In genomic region chr2:501130-501529, GRCh38 we compare ENCODE assay signal across 18 cellular contexts.
DNase-seq lines count a peak whose midpoint lies in the region; ATAC-seq and TF ChIP-seq lines count a peak whose summit lies in the region.
"Had no signal": no experiment of that assay in that cellular context is flagged by ENCODE, and none has a peak within 500 bp of the region (broad histone marks: within the 10 kb centered on the region; RNA-seq: fewer than 3 reads in every experiment).

No MANE protein-coding gene starts in this region.

- no peaks in the 10 kb centered on the region for H3K9me3 ChIP-seq in SK-N-SH
- H3K9me3 ChIP-seq: breast epithelium, left ventricle myocardium inferior, upper lobe of right lung had no signal

- H3K27ac Mint-ChIP-seq in endothelial cell (ENCODE audit: unreplicated experiment) (no peak overlapping the region), type B pancreatic cell (no peak overlapping the region)
- no peak overlapping the region for H3K27ac Mint-ChIP-seq in naive thymus-derived CD8-positive, alpha-beta T cell
- H3K27ac Mint-ChIP-seq: activated naive CD4-positive, alpha-beta T cell treated with anti-CD3 and anti-CD28 coated beads, Interleukin-2, amount 50 U/mL, for 24 hours; activated T-cell treated with anti-CD3 and anti-CD28 coated beads, Interleukin-2, amount 50 U/mL, for 24 hours had no signal

- DNase-seq in SK-N-SH (peak; percentile 59), RPMI7951 (ENCODE audit: low read depth) (peak; percentile 15), endothelial cell (ENCODE audit: low spot score) (peak; percentile 27), type B pancreatic cell (ENCODE audit: extremely low spot score, unreplicated experiment) (no peak), NOMO-1 treated with DMSO at 0.1 percent for 48 hours (lab: John Stamatoyannopoulos, UW; ENCODE audit: unreplicated experiment) (no peak)
- DNase-seq in activated CD4-positive, alpha-beta T cell treated with anti-CD3 and anti-CD28 coated beads, Interleukin-2, amount 50 U/mL, for 4 hours = no peak
- DNase-seq in naive thymus-derived CD8-positive, alpha-beta T cell = no peak
- DNase-seq: activated T-cell treated with anti-CD3 and anti-CD28 coated beads, Interleukin-2, amount 50 U/mL, for 24 hours; COR-L47; hypothalamus; left ventricle myocardium inferior; NCI-H1930; SHP77; stimulated activated naive CD4-positive, alpha-beta T cell; upper lobe of right lung had no signal

- no peak overlapping the region for H2AFZ ChIP-seq in SK-N-SH (ENCODE audit: low read depth)

- H3K79me2 ChIP-seq in SK-N-SH (ENCODE audit: insufficient read depth) = no peaks in the 10 kb centered on the region

- no peak overlapping the region for H3K4me3 Mint-ChIP-seq in endothelial cell (ENCODE audit: unreplicated experiment)
- no peak overlapping the region for H3K4me3 Mint-ChIP-seq in type B pancreatic cell
- no peak overlapping the region for H3K4me3 Mint-ChIP-seq in naive thymus-derived CD8-positive, alpha-beta T cell
- H3K4me3 Mint-ChIP-seq: activated naive CD4-positive, alpha-beta T cell treated with anti-CD3 and anti-CD28 coated beads, Interleukin-2, amount 50 U/mL, for 24 hours; activated T-cell treated with anti-CD3 and anti-CD28 coated beads, Interleukin-2, amount 50 U/mL, for 24 hours had no signal

- no peaks in the 10 kb centered on the region for H3K36me3 ChIP-seq in SK-N-SH (replicated peaks in 1 of 2; ENCODE audit: control insufficient read depth in 1 of 2, insufficient read depth in 2 of 2, low read length in 1 of 2)
- H3K36me3 ChIP-seq: breast epithelium, left ventricle myocardium inferior, upper lobe of right lung had no signal

- H3K27me3 ChIP-seq in SK-N-SH (ENCODE audit: insufficient read depth) = no peaks in the 10 kb centered on the region
- H3K27me3 ChIP-seq: breast epithelium, upper lobe of right lung had no signal

- H3K27ac ChIP-seq in SK-N-SH (ENCODE audit: low read depth in 2 of 2, low read length in 1 of 2) = no peak overlapping the region
- H3K27ac ChIP-seq: breast epithelium, left ventricle myocardium inferior, upper lobe of right lung had no signal

- H3K4me1 ChIP-seq in SK-N-SH (ENCODE audit: control insufficient read depth in 1 of 2, insufficient read depth in 2 of 2, low read depth in 1 of 2, low read length in 1 of 2) = peaks cover 0 to 23% of the 10 kb centered on the region in 2 experiments; a peak in 2 of 4 replicates
- H3K4me1 ChIP-seq: breast epithelium, left ventricle myocardium inferior, upper lobe of right lung had no signal

- CTCF ChIA-PET in SK-N-SH (lab: Yijun Ruan, JAX) = interaction anchor here (0.5 to 2.3 kb wide), 8 partner anchors 9 to 135 kb away, joined by 3 to 10 read pairs (median 4); no protein-coding TSS in a partner anchor

- WGBS in SK-N-SH (ENCODE audit: low lambda C conversion rate) = 32% methylated on average over 5 of the region's 5 CpGs

- no peak for TF ChIP-seq EP300 in SK-N-SH (IDR thresholded peaks at IDR 0.05; ENCODE audit: borderline replicate concordance in 1 of 2, low read depth in 1 of 2, low read length in 1 of 2)

- H3K27me3 Mint-ChIP-seq in endothelial cell (ENCODE audit: unreplicated experiment) = peaks cover 2% of the 10 kb centered on the region
- peaks cover 12% of the 10 kb centered on the region for H3K27me3 Mint-ChIP-seq in type B pancreatic cell
- peaks cover 0 to 10% (median 3%) of the 10 kb centered on the region in 5 donors for H3K27me3 Mint-ChIP-seq in naive thymus-derived CD8-positive, alpha-beta T cell

- H3K4me1 Mint-ChIP-seq in endothelial cell (ENCODE audit: unreplicated experiment) = peaks cover 10% of the 10 kb centered on the region
- peaks cover 21% of the 10 kb centered on the region for H3K4me1 Mint-ChIP-seq in type B pancreatic cell (ENCODE audit: unreplicated experiment)
- H3K4me1 Mint-ChIP-seq in naive thymus-derived CD8-positive, alpha-beta T cell = peaks cover 0 to 6% (median 3%) of the 10 kb centered on the region in 4 donors
- H3K4me1 Mint-ChIP-seq: activated naive CD4-positive, alpha-beta T cell treated with anti-CD3 and anti-CD28 coated beads, Interleukin-2, amount 50 U/mL, for 24 hours had no signal

- POLR2A ChIA-PET in SK-N-SH (lab: Yijun Ruan, JAX) = no interaction called here
- POLR2A ChIA-PET in naive thymus-derived CD8-positive, alpha-beta T cell (lab: Charles Lee) = no interaction called here

- no peaks in the 10 kb centered on the region for H3K9me3 Mint-ChIP-seq in endothelial cell (ENCODE audit: unreplicated experiment)
- no peaks in the 10 kb centered on the region for H3K9me3 Mint-ChIP-seq in type B pancreatic cell
- H3K9me3 Mint-ChIP-seq in naive thymus-derived CD8-positive, alpha-beta T cell = no peaks in the 10 kb centered on the region
- H3K9me3 Mint-ChIP-seq: activated naive CD4-positive, alpha-beta T cell treated with anti-CD3 and anti-CD28 coated beads, Interleukin-2, amount 50 U/mL, for 24 hours; activated T-cell treated with anti-CD3 and anti-CD28 coated beads, Interleukin-2, amount 50 U/mL, for 24 hours had no signal

- no peaks in the 10 kb centered on the region for H3F3A ChIP-seq in SK-N-SH (replicated peaks; ENCODE audit: insufficient read depth)

- no peaks in the 10 kb centered on the region for H4K20me1 ChIP-seq in SK-N-SH (ENCODE audit: insufficient read depth)

- H3K4me2 ChIP-seq in SK-N-SH = no peak overlapping the region

- no peak for TF ChIP-seq CTCF in SK-N-SH (IDR thresholded peaks at IDR 0.05)
- peak; percentile 41 for TF ChIP-seq CTCF in endothelial cell (IDR thresholded peaks at IDR 0.05; ENCODE audit: unreplicated experiment)
- TF ChIP-seq CTCF in type B pancreatic cell (conservative IDR thresholded peaks at IDR 0.05) = peak; percentile 67

- no peaks in the 10 kb centered on the region for H3K36me3 Mint-ChIP-seq in endothelial cell (ENCODE audit: low read depth, unreplicated experiment)
- no peaks in the 10 kb centered on the region for H3K36me3 Mint-ChIP-seq in type B pancreatic cell
- no peaks in the 10 kb centered on the region for H3K36me3 Mint-ChIP-seq in naive thymus-derived CD8-positive, alpha-beta T cell
- H3K36me3 Mint-ChIP-seq: activated naive CD4-positive, alpha-beta T cell treated with anti-CD3 and anti-CD28 coated beads, Interleukin-2, amount 50 U/mL, for 24 hours had no signal

- TF ChIP-seq RAD21 in SK-N-SH (IDR thresholded peaks at IDR 0.05; ENCODE audit: low read length) = no peak

- H3K9ac ChIP-seq in SK-N-SH = no peak overlapping the region

- H3K9me2 ChIP-seq in SK-N-SH = no peaks in the 10 kb centered on the region

- H3K4me3 ChIP-seq in SK-N-SH (ENCODE audit: low read depth in 2 of 2, low read length in 1 of 2) = no peak overlapping the region
- H3K4me3 ChIP-seq: breast epithelium, left ventricle myocardium inferior, upper lobe of right lung had no signal

- no peak for ATAC-seq in SK-N-SH treated with all-trans-retinoic acid at 6 μM for 48 hours
- no peak for ATAC-seq in naive thymus-derived CD8-positive, alpha-beta T cell
- ATAC-seq: upper lobe of right lung had no signal

TF ChIP-seq in SK-N-SH, 30 proteins besides CTCF, POLR2A, EP300 and RAD21 (continues in another document):
- TF ChIP-seq TEAD4 (IDR thresholded peaks at IDR 0.05; ENCODE audit: borderline replicate concordance, insufficient read depth) (no peak), MXI1 (IDR thresholded peaks at IDR 0.05; ENCODE audit: low read depth, low read length) (no peak), FOXJ3 (CRISPR knock-in tag; IDR thresholded peaks at IDR 0.05) (no peak), CHD2 (IDR thresholded peaks at IDR 0.05; ENCODE audit: low read length, partially characterized antibody) (no peak), SMC3 (IDR thresholded peaks at IDR 0.05; ENCODE audit: low read depth, low read length) (no peak), NRF1 (IDR thresholded peaks at IDR 0.05; ENCODE audit: low read depth, low read length) (no peak), GABPA (IDR thresholded peaks at IDR 0.05; ENCODE audit: low read depth) (no peak)
- TF ChIP-seq, protein P1, sequence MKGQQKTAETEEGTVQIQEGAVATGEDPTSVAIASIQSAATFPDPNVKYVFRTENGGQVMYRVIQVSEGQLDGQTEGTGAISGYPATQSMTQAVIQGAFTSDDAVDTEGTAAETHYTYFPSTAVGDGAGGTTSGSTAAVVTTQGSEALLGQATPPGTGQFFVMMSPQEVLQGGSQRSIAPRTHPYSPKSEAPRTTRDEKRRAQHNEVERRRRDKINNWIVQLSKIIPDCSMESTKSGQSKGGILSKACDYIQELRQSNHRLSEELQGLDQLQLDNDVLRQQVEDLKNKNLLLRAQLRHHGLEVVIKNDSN (IDR thresholded peaks at IDR 0.05; ENCODE audit: borderline replicate concordance, low read depth) = no peak

TF ChIP-seq in SK-N-SH treated with all-trans-retinoic acid at 6 μM for 48 hours, 23 proteins besides CTCF, POLR2A, EP300 and RAD21 (continues in another document):
- TF ChIP-seq, protein P2, sequence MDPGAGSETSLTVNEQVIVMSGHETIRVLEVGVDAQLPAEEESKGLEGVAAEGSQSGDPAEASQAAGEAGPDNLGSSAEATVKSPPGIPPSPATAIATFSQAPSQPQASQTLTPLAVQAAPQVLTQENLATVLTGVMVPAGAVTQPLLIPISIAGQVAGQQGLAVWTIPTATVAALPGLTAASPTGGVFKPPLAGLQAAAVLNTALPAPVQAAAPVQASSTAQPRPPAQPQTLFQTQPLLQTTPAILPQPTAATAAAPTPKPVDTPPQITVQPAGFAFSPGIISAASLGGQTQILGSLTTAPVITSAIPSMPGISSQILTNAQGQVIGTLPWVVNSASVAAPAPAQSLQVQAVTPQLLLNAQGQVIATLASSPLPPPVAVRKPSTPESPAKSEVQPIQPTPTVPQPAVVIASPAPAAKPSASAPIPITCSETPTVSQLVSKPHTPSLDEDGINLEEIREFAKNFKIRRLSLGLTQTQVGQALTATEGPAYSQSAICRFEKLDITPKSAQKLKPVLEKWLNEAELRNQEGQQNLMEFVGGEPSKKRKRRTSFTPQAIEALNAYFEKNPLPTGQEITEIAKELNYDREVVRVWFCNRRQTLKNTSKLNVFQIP (CRISPR knock-in tag; IDR thresholded peaks at IDR 0.05; ENCODE audit: borderline replicate concordance, low read depth) = no peak
- TF ChIP-seq ESRRG (CRISPR knock-in tag; IDR thresholded peaks at IDR 0.05) = no peak
- no peak for TF ChIP-seq BACH2 (CRISPR knock-in tag; IDR thresholded peaks at IDR 0.05; ENCODE audit: borderline replicate concordance)

Comparison
In these comparisons a context has a peak if more than half of its experiments do, and no peak if none do; other contexts are left out.
1. DNase-seq: peak in SK-N-SH (single experiment), RPMI7951 (single experiment) and endothelial cell (single experiment); none in type B pancreatic cell (single experiment), NOMO-1 treated with DMSO at 0.1 percent for 48 hours (single experiment), activated CD4-positive, alpha-beta T cell treated with anti-CD3 and anti-CD28 coated beads, Interleukin-2, amount 50 U/mL, for 4 hours (0 of 2) and naive thymus-derived CD8-positive, alpha-beta T cell (0 of 10).